ENCODE assay signal across 1 cellular context in the genomic region with DNA sequence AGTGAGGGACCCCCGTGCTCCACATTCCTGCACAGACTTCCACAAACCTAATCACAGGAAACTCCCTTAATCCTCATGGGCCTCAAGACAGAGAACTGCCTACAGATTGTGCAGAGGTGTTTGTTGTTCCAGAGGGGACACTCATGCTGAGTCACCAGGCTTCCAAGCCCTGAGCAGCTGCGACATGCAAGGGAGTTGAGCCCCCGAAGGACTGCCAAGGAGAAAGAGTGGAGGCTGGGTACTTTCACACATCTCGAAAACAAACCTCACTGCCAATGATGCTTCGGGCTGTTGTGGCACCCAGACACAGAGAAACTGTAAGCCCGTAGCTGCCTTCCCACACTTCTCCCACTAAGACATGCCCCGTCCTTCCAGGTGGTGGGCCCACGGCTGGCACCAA.
TF ChIP-seq lines count a peak whose summit lies in the region.

No MANE protein-coding gene starts in this region.

TF ChIP-seq in H1, 55 proteins besides CTCF, POLR2A, EP300 and RAD21 (continued from another document):
- TF ChIP-seq JUND (IDR thresholded peaks at IDR 0.05; ENCODE audit: low read length) (no peak), TBP (IDR thresholded peaks at IDR 0.05; ENCODE audit: low read depth, low read length) (no peak), SIX5 (IDR thresholded peaks at IDR 0.05; ENCODE audit: low read depth, low read length) (no peak), RNF2 (IDR thresholded peaks at IDR 0.05; ENCODE audit: borderline replicate concordance, low read depth, low read length, missing control alignments, poor library complexity, severe bottlenecking) (no peak), FOSL1 (IDR thresholded peaks at IDR 0.05; ENCODE audit: insufficient read depth, low read depth, low read length) (no peak), SAP30 (IDR thresholded peaks at IDR 0.05; ENCODE audit: insufficient read depth, insufficient replicate concordance, low read length) (no peak), SRF (IDR thresholded peaks at IDR 0.05; ENCODE audit: low read depth, low read length) (no peak), CHD2 (IDR thresholded peaks at IDR 0.05; ENCODE audit: low read length) (no peak), EGR1 (IDR thresholded peaks at IDR 0.05; ENCODE audit: borderline replicate concordance, low read depth, low read length) (no peak), SIRT6 (IDR thresholded peaks at IDR 0.05; ENCODE audit: low read length) (no peak), EZH2 (IDR thresholded peaks at IDR 0.05; ENCODE audit: low read depth, low read length, severe bottlenecking) (no peak), BACH1 (IDR thresholded peaks at IDR 0.05; ENCODE audit: low read length) (no peak)
